1 cellular context compared by ENCODE assay signal in genomic region chr12:106956048-106956935, GRCh38.
A peak's percentile ranks its signal among the peaks of the same experiment; 100 is the strongest.
TF ChIP-seq lines count a peak whose summit lies in the region.

No MANE protein-coding gene starts in this region.

TF ChIP-seq in HepG2, 621 proteins besides CTCF, POLR2A, EP300 and RAD21 (continued from another document and continues in another):
- TF ChIP-seq GPBP1L1 (CRISPR knock-in tag; IDR thresholded peaks at IDR 0.05) (no peak), ZNF546 (CRISPR knock-in tag; conservative IDR thresholded peaks at IDR 0.05) (no peak), ZNF18 (CRISPR knock-in tag; IDR thresholded peaks at IDR 0.05; ENCODE audit: insufficient replicate concordance) (peak; percentile 35), JUNB (CRISPR knock-in tag; IDR thresholded peaks at IDR 0.05; ENCODE audit: borderline replicate concordance) (no peak), THAP8 (CRISPR knock-in tag; IDR thresholded peaks at IDR 0.05; ENCODE audit: borderline replicate concordance) (no peak), ZNF770 (CRISPR knock-in tag; IDR thresholded peaks at IDR 0.05) (no peak), KDM6A (CRISPR knock-in tag; IDR thresholded peaks at IDR 0.05; ENCODE audit: low read depth) (no peak), HMG20A (CRISPR knock-in tag; IDR thresholded peaks at IDR 0.05; ENCODE audit: borderline replicate concordance) (no peak), ZNF766 (CRISPR knock-in tag; IDR thresholded peaks at IDR 0.05; ENCODE audit: borderline replicate concordance) (no peak), RXRA (CRISPR knock-in tag; IDR thresholded peaks at IDR 0.05) (no peak), ATF6 (CRISPR knock-in tag; conservative IDR thresholded peaks at IDR 0.05) (no peak), DNMT3B (CRISPR knock-in tag; conservative IDR thresholded peaks at IDR 0.05) (0 out of 2 replicates have a peak, but pooled peaks have one; percentile 51), PCBP1 (IDR thresholded peaks at IDR 0.05; ENCODE audit: borderline replicate concordance, low read depth, low read length) (no peak), CCAR2 (optimal IDR thresholded peaks at IDR 0.05; ENCODE audit: low read depth, low read length) (no peak), ZNF280D (CRISPR knock-in tag; IDR thresholded peaks at IDR 0.05) (no peak), FOXA3 (CRISPR knock-in tag; IDR thresholded peaks at IDR 0.05) (0 out of 2 replicates have a peak, but pooled peaks have one; percentile 15), ARID2 (CRISPR knock-in tag; IDR thresholded peaks at IDR 0.05; ENCODE audit: borderline replicate concordance) (no peak), FOXO4 (CRISPR knock-in tag; conservative IDR thresholded peaks at IDR 0.05) (no peak), NR3C1 (CRISPR knock-in tag; IDR thresholded peaks at IDR 0.05) (no peak), GTF3A (CRISPR knock-in tag; conservative IDR thresholded peaks at IDR 0.05) (no peak), SALL2 (CRISPR knock-in tag; IDR thresholded peaks at IDR 0.05) (0 out of 2 replicates have a peak, but pooled peaks have one; percentile 7), ZBTB21 (CRISPR knock-in tag; IDR thresholded peaks at IDR 0.05) (peak; percentile 53; the same call in 1 of the 2 replicates), ELK4 (CRISPR knock-in tag; IDR thresholded peaks at IDR 0.05; ENCODE audit: borderline replicate concordance) (no peak), XRCC5 (optimal IDR thresholded peaks at IDR 0.05; ENCODE audit: low read length) (peak; percentile 51), IRF9 (CRISPR knock-in tag; IDR thresholded peaks at IDR 0.05; ENCODE audit: borderline replicate concordance) (no peak), CCDC6 (CRISPR knock-in tag; IDR thresholded peaks at IDR 0.05) (no peak; the same call in 1 of the 2 replicates), HMGXB4 (CRISPR knock-in tag; IDR thresholded peaks at IDR 0.05; ENCODE audit: borderline replicate concordance in 1 of 2, low read depth in 1 of 2) (peak; percentile 15 to 42; a peak in 2 of 4 replicates), NFYB (CRISPR knock-in tag; IDR thresholded peaks at IDR 0.05) (peak; percentile 40; the same call in 1 of the 2 replicates), ZNF3 (CRISPR knock-in tag; IDR thresholded peaks at IDR 0.05) (no peak), ZNF367 (CRISPR knock-in tag; IDR thresholded peaks at IDR 0.05; ENCODE audit: borderline replicate concordance) (no peak), ZNF501 (CRISPR knock-in tag; IDR thresholded peaks at IDR 0.05) (peak; percentile 13; the same call in 1 of the 2 replicates), ZNF768 (CRISPR knock-in tag; IDR thresholded peaks at IDR 0.05) (0 out of 2 replicates have a peak, but pooled peaks have one; percentile 33), AKNA (CRISPR knock-in tag; IDR thresholded peaks at IDR 0.05; ENCODE audit: borderline replicate concordance) (no peak), MAFF (IDR thresholded peaks at IDR 0.05; ENCODE audit: low read depth, low read length) (0 out of 2 replicates have a peak, but pooled peaks have one; percentile 29)
